Comparison of ENCODE assay signal across 22 cellular contexts in the genomic region with DNA sequence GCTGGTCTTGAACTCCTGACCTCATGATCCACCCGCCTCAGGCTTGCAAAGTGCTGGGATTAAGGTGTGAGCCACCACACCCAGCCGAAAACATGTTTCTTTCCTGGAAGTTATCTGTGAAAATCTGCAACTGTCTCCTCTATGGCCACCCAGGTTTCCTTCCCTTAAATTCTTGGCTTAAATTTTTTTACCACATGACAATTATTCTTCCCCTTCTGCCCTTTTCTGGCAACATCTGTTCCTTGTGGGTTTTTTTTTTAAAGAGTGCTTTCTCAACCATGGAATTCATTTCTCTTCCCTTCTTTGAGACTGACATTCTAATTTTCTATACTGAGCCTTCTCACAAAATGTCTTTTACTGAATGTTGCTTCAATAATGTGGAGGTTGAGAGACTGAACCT. TPM values are rescaled to one million over a fixed set of nuclear protein-coding genes. Genes with fewer than 3 reads are reported as not detected.
"Had no signal": no experiment of that assay in that cellular context is flagged by ENCODE, and none has a peak within 500 bp of the region (broad histone marks: within the 10 kb centered on the region; RNA-seq: fewer than 3 reads in every experiment).

No MANE protein-coding gene starts in this region.

- H3K4me1 ChIP-seq: ascending aorta, colonic mucosa, sigmoid colon had no signal

- H3K4me1 Mint-ChIP-seq: activated CD4-positive, alpha-beta T cell treated with anti-CD3 and anti-CD28 coated beads for 36 hours; activated naive CD8-positive, alpha-beta T cell treated with anti-CD3 and anti-CD28 coated beads, Interleukin-2, amount 10 ng/mL, durations not matched to agents 7 days and 5 days; memory B cell; T-cell had no signal

- DNase-seq: activated CD4-positive, alpha-beta T cell treated with anti-CD3 and anti-CD28 coated beads for 36 hours; activated CD8-positive, alpha-beta memory T cell treated with anti-CD3 and anti-CD28 coated beads, Interleukin-2, amount 50 U/mL, for 4 hours; activated CD8-positive, alpha-beta T cell treated with anti-CD3 and anti-CD28 coated beads for 36 hours; activated gamma-delta T cell treated with Interleukin-2 at 50 U/mL for 16 hours; activated naive CD8-positive, alpha-beta T cell treated with anti-CD3 and anti-CD28 coated beads, Interleukin-2, amount 10 ng/mL, durations not matched to agents 7 days and 5 days; activated T-cell treated with anti-CD3 and anti-CD28 coated beads, Interleukin-2, amount 50 U/mL, for 72 hours; colonic mucosa; effector CD8-positive, alpha-beta T cell; foreskin fibroblast; heart left ventricle; left ventricle myocardium inferior; nucleus accumbens; psoas muscle; sigmoid colon; stimulated activated CD4-positive, alpha-beta T cell treated with anti-CD3 and anti-CD28 coated beads, Interleukin-12 subunit alpha, Interleukin-12 subunit beta, amount 100 ng/mL, for 4 hours; stimulated activated naive CD4-positive, alpha-beta T cell; T-cell; trophoblast cell; WERI-Rb-1 had no signal

- H3K27me3 ChIP-seq: ascending aorta, colonic mucosa, heart left ventricle, sigmoid colon had no signal

- H3K27ac ChIP-seq: ascending aorta, colonic mucosa, left ventricle myocardium inferior, psoas muscle, sigmoid colon, WERI-Rb-1 had no signal

- H3K27me3 Mint-ChIP-seq: activated naive CD8-positive, alpha-beta T cell treated with anti-CD3 and anti-CD28 coated beads, Interleukin-2, amount 10 ng/mL, durations not matched to agents 7 days and 5 days had no signal

- H3K4me3 Mint-ChIP-seq: activated CD4-positive, alpha-beta T cell treated with anti-CD3 and anti-CD28 coated beads for 36 hours; activated CD8-positive, alpha-beta T cell treated with anti-CD3 and anti-CD28 coated beads for 36 hours; activated naive CD8-positive, alpha-beta T cell treated with anti-CD3 and anti-CD28 coated beads, Interleukin-2, amount 10 ng/mL, durations not matched to agents 7 days and 5 days; activated T-cell treated with anti-CD3 and anti-CD28 coated beads, Interleukin-2, amount 50 U/mL, for 72 hours; memory B cell; natural killer cell treated with Interleukin-12 subunit alpha and Interleukin-12 subunit beta and Interleukin-15 and Interleukin-18, amount 100 ng/mL, for 72 hours; T-cell had no signal

- H3K36me3 ChIP-seq: ascending aorta, colonic mucosa, heart left ventricle, left ventricle myocardium inferior, sigmoid colon, WERI-Rb-1 had no signal

- H3K36me3 Mint-ChIP-seq: activated naive CD8-positive, alpha-beta T cell treated with anti-CD3 and anti-CD28 coated beads, Interleukin-2, amount 10 ng/mL, durations not matched to agents 7 days and 5 days; memory B cell; natural killer cell treated with Interleukin-12 subunit alpha and Interleukin-12 subunit beta and Interleukin-15 and Interleukin-18, amount 100 ng/mL, for 72 hours; T-cell had no signal

- H3K4me3 ChIP-seq: ascending aorta, colonic mucosa, heart left ventricle, left ventricle myocardium inferior, psoas muscle, sigmoid colon had no signal

- H3K27ac Mint-ChIP-seq: activated CD4-positive, alpha-beta T cell treated with anti-CD3 and anti-CD28 coated beads for 36 hours; activated CD8-positive, alpha-beta T cell treated with anti-CD3 and anti-CD28 coated beads for 36 hours; activated naive CD8-positive, alpha-beta T cell treated with anti-CD3 and anti-CD28 coated beads, Interleukin-2, amount 10 ng/mL, durations not matched to agents 7 days and 5 days; activated T-cell treated with anti-CD3 and anti-CD28 coated beads, Interleukin-2, amount 50 U/mL, for 72 hours; memory B cell; natural killer cell treated with Interleukin-12 subunit alpha and Interleukin-12 subunit beta and Interleukin-15 and Interleukin-18, amount 100 ng/mL, for 72 hours; T-cell had no signal

- H3K9me3 ChIP-seq: colonic mucosa, psoas muscle, sigmoid colon had no signal

RNA-seq across cellular contexts. Expression of gene DOK5, which starts 59.7 kb away (rescaled TPM):
- total RNA-seq: activated naive CD8-positive, alpha-beta T cell treated with anti-CD3 and anti-CD28 coated beads, Interleukin-2, amount 10 ng/mL, durations not matched to agents 7 days and 5 days; ascending aorta; T-cell had no signal
